In the genomic region with DNA sequence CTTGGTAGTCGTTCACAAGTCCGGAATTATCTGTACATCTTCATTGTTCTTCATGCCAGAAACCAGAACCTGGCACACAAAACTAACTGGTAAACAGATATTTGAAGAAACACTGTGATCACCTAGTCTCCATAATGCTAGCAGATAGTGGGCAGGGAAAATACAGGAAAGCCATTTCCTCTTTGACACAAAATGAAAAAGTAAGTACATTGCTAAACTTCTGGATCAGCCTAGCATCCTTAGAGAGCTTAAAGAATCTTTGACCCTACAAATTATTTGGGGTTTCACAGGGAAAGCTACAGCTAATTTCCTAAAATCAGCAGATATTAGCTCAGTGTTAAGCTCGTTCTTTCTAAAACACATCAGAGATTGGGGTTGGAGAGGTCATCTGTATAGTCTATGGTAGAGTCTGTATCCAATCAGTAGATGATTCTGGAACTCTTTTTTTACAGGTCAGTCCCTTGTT, we compare ENCODE assay signal across 17 cellular contexts. TPM values are rescaled to one million over a fixed set of nuclear protein-coding genes. Genes with fewer than 3 reads are reported as not detected.
DNase-seq lines count a peak whose midpoint lies in the region; ATAC-seq, FAIRE-seq and TF ChIP-seq lines count a peak whose summit lies in the region.
"Had no signal": no experiment of that assay in that cellular context is flagged by ENCODE, and none has a peak within 500 bp of the region (broad histone marks: within the 10 kb centered on the region; RNA-seq: fewer than 3 reads in every experiment).

No MANE protein-coding gene starts in this region.

- no peak for FAIRE-seq in A549 (lab: Jason Lieb, UNC)
- FAIRE-seq: islet of Langerhans had no signal

- H3K4me1 Mint-ChIP-seq in CD4-positive, alpha-beta T cell (ENCODE audit: low read depth), result peaks cover 28% of the 10 kb centered on the region

- H3K36me3 ChIP-seq in mesodermal cell (ENCODE audit: control insufficient read depth, insufficient read depth, low read length), result peaks cover 91% of the 10 kb centered on the region

- POLR2A ChIA-PET in A549 (lab: Yijun Ruan, JAX), result interaction anchor here (0.6 to 1.0 kb wide), 2 partner anchors 16 to 78 kb away, joined by 3 read pairs; no protein-coding TSS in a partner anchor
- POLR2A ChIA-PET in CD4-positive, alpha-beta T cell (lab: Charles Lee), result no interaction called here

- H3K27ac ChIP-seq in A549, result no peak overlapping the region
- H3K27ac ChIP-seq in CD4-positive, alpha-beta T cell (ENCODE audit: low read depth, low read length), result peak overlapping the region; percentile 9
- peak overlapping the region; percentile 99 for H3K27ac ChIP-seq in VCaP
- peak overlapping the region; percentile 36 for H3K27ac ChIP-seq in mesodermal cell (ENCODE audit: low read depth, low read length, severe bottlenecking)
- H3K27ac ChIP-seq: testis had no signal

- H3K4me3 Mint-ChIP-seq in CD4-positive, alpha-beta T cell, result no peak overlapping the region

- CTCF ChIA-PET in A549 (lab: Yijun Ruan, JAX), result interaction anchor here (0.7 to 3.0 kb wide), 10 partner anchors 11 to 53 kb away, joined by 3 to 15 read pairs (median 4); no protein-coding TSS in a partner anchor
- CTCF ChIA-PET in CD4-positive, alpha-beta T cell (lab: Charles Lee), result interaction anchor here (0.6 to 0.7 kb wide), 2 partner anchors 31 to 105 kb away, joined by 3 read pairs; partner anchors contain the start of gene DCTN2

- no peaks in the 10 kb centered on the region for H3K27me3 ChIP-seq in CD4-positive, alpha-beta T cell (ENCODE audit: control insufficient read depth, insufficient read depth, low read length)
- H3K27me3 ChIP-seq: BE2C, spleen, testis had no signal

- no peaks in the 10 kb centered on the region for H3K27me3 Mint-ChIP-seq in CD4-positive, alpha-beta T cell

- 84% methylated on average over 3 of the region's 3 CpGs for WGBS in A549 (ENCODE audit: missing lambda C conversion rate)
- WGBS in mesodermal cell (ENCODE audit: insufficient coverage in 2 of 2), 2 experiments, result 94% methylated on average over 2 of the region's 3 CpGs; no CpG with 5 or more reads in 1 of the 2 experiments

- TF ChIP-seq EP300 in A549 (IDR thresholded peaks at IDR 0.05), result no peak

- DNase-seq in A549 (ENCODE audit: low read depth in 1 of 2, low spot score in 1 of 2) (no peak), SHP77 (lab: John Stamatoyannopoulos, UW) (no peak), cerebellar cortex (ENCODE audit: low spot score) (no peak)
- no peak for DNase-seq in CD4-positive, alpha-beta T cell
- DNase-seq: BE2C; caudate nucleus; DMS 273 treated with DMSO at 0.1 percent for 48 hours; effector CD8-positive, alpha-beta T cell; NCI-H1436 treated with DMSO at 0.1 percent for 48 hours; spleen; testis had no signal

- peak overlapping the region; percentile 57 for H3K27ac Mint-ChIP-seq in CD4-positive, alpha-beta T cell

- ATAC-seq in A549, result no peak
- no peak for ATAC-seq in CD4-positive, alpha-beta T cell (ENCODE audit: poor library complexity)
- no peak for ATAC-seq in GM21786 (IDR thresholded peaks at IDR 0.05; ENCODE audit: unreplicated experiment)
- no peak for ATAC-seq in HG02798 (IDR thresholded peaks at IDR 0.05; ENCODE audit: poor library complexity, unreplicated experiment)

- intact Hi-C loops in CD4-positive, alpha-beta T cell (cut with DNase I, micrococcal nuclease), result no loop called here

- H3K9me3 ChIP-seq in A549 (no peaks in the 10 kb centered on the region), mesodermal cell (ENCODE audit: control insufficient read depth, low read length) (no peaks in the 10 kb centered on the region)
- H3K9me3 ChIP-seq in CD4-positive, alpha-beta T cell (ENCODE audit: control insufficient read depth, low read length), result no peaks in the 10 kb centered on the region
- H3K9me3 ChIP-seq: BE2C, spleen, testis had no signal

- TF ChIP-seq CTCF in A549 (IDR thresholded peaks at IDR 0.05) (no peak), VCaP (conservative IDR thresholded peaks at IDR 0.05) (no peak)
- TF ChIP-seq CTCF in CD4-positive, alpha-beta T cell (IDR thresholded peaks at IDR 0.05), result no peak

- no peak for TF ChIP-seq RAD21 in A549 (conservative IDR thresholded peaks at IDR 0.05 in 1 of 2, IDR thresholded peaks at IDR 0.05 in 1 of 2)

- H3K4me3 ChIP-seq in A549 (no peak overlapping the region), mesodermal cell (ENCODE audit: extremely low read depth, insufficient read depth, low read length, poor library complexity, severe bottlenecking) (no peak overlapping the region)
- H3K4me3 ChIP-seq: lung, spleen, testis had no signal

- H3K9me3 Mint-ChIP-seq in CD4-positive, alpha-beta T cell, result no peaks in the 10 kb centered on the region

- TF ChIP-seq POLR2A in A549 (IDR thresholded peaks at IDR 0.05; ENCODE audit: low read length), result no peak

- peaks cover 88% of the 10 kb centered on the region for H3K36me3 Mint-ChIP-seq in CD4-positive, alpha-beta T cell (ENCODE audit: low read depth)

- H3K4me1 ChIP-seq in A549 (peaks cover 27% of the 10 kb centered on the region), mesodermal cell (ENCODE audit: control insufficient read depth, insufficient read depth, low read length, poor library complexity, severe bottlenecking) (peaks cover 22% of the 10 kb centered on the region)

- H3K4me2 ChIP-seq in A549, result no peak overlapping the region

TF ChIP-seq in A549, 52 proteins besides CTCF, POLR2A, EP300 and RAD21:
- TF ChIP-seq FOSB (CRISPR knock-in tag; IDR thresholded peaks at IDR 0.05) (no peak), HOXA7 (CRISPR knock-in tag; IDR thresholded peaks at IDR 0.05) (0 out of 2 replicates have a peak, but pooled peaks have one; percentile 67), NR3C1 (IDR thresholded peaks at IDR 0.05) (no peak), TFCP2L1 (CRISPR knock-in tag; IDR thresholded peaks at IDR 0.05) (no peak), HDAC2 (IDR thresholded peaks at IDR 0.05) (no peak), JUNB (IDR thresholded peaks at IDR 0.05) (no peak), FOXS1 (CRISPR knock-in tag; IDR thresholded peaks at IDR 0.05) (no peak), MAX (IDR thresholded peaks at IDR 0.05) (no peak), POLR2AphosphoS2 (conservative IDR thresholded peaks at IDR 0.05; ENCODE audit: low read length) (0 out of 2 replicates have a peak, but pooled peaks have one; percentile 16)
- TF ChIP-seq, protein P1, sequence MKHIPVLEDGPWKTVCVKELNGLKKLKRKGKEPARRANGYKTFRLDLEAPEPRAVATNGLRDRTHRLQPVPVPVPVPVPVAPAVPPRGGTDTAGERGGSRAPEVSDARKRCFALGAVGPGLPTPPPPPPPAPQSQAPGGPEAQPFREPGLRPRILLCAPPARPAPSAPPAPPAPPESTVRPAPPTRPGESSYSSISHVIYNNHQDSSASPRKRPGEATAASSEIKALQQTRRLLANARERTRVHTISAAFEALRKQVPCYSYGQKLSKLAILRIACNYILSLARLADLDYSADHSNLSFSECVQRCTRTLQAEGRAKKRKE (CRISPR knock-in tag; IDR thresholded peaks at IDR 0.05; ENCODE audit: low read depth), result no peak
TF ChIP-seq in A549: peak in this region for 2.

RNA-seq across cellular contexts. Expression of gene DDIT3, which starts 4.8 kb away (rescaled TPM):
- 73.1 and 93.0 TPM in 2 replicates for polyA plus RNA-seq in A549 (2011; rRNA removed)
- polyA plus RNA-seq in A549 (2012; cell fraction: cytosol; rRNA removed), result 23.4 and 24.8 TPM in 2 replicates
- polyA plus RNA-seq in A549 (2012; cell fraction: nucleus; rRNA removed), result 27.5 and 41.9 TPM in 2 replicates
- 11.5 to 16.0 TPM (median 13.5 TPM) in 3 replicates for polyA plus RNA-seq in A549 (2017; fragmentation: RNase III; extraction: RNeasy Plus Mini Kit Qiagen cat#74134 plus additional on column Dnase treatment)
- polyA minus RNA-seq in A549 (2011; rRNA and poly(A)+ RNA removed), result 34.1 and 35.5 TPM in 2 replicates
- total RNA-seq in CD4-positive, alpha-beta T cell, result 100 to 1,000 TPM; 145 TPM
- 18.5 TPM for polyA plus RNA-seq in mesodermal cell (2013, experiment 1 of 2)
- polyA plus RNA-seq in mesodermal cell (2013, experiment 2 of 2), result 16.4 TPM

RNA-seq across cellular contexts. Expression of gene MBD6, which starts 7.1 kb away (rescaled TPM):
- polyA plus RNA-seq in A549 (2011; rRNA removed), result 4.6 and 7.3 TPM in 2 replicates
- 6.5 and 10.2 TPM in 2 replicates for polyA plus RNA-seq in A549 (2012; cell fraction: cytosol; rRNA removed)
- 23.1 and 25.7 TPM in 2 replicates for polyA plus RNA-seq in A549 (2012; cell fraction: nucleus; rRNA removed)
- 18.7 to 25.3 TPM (median 24.2 TPM) in 3 replicates for polyA plus RNA-seq in A549 (2017; fragmentation: RNase III; extraction: RNeasy Plus Mini Kit Qiagen cat#74134 plus additional on column Dnase treatment)
- 10.5 and 16.5 TPM in 2 replicates for polyA minus RNA-seq in A549 (2011; rRNA and poly(A)+ RNA removed)
- total RNA-seq in CD4-positive, alpha-beta T cell, result 10 to 100 TPM; 72.4 to 74.7 TPM
- polyA plus RNA-seq in mesodermal cell (2013, experiment 1 of 2), result 32.0 TPM
- 28.0 TPM for polyA plus RNA-seq in mesodermal cell (2013, experiment 2 of 2)

RNA-seq across cellular contexts. Expression of gene MARS1, which starts 27.6 kb away (rescaled TPM):
- polyA plus RNA-seq in A549 (2011; rRNA removed), result 372 and 406 TPM in 2 replicates
- polyA plus RNA-seq in A549 (2012; cell fraction: cytosol; rRNA removed), result 236 and 247 TPM in 2 replicates
- polyA plus RNA-seq in A549 (2012; cell fraction: nucleus; rRNA removed), result 504 and 527 TPM in 2 replicates
- polyA plus RNA-seq in A549 (2017; fragmentation: RNase III; extraction: RNeasy Plus Mini Kit Qiagen cat#74134 plus additional on column Dnase treatment), result 209 to 230 TPM (median 227 TPM) in 3 replicates
- polyA minus RNA-seq in A549 (2011; rRNA and poly(A)+ RNA removed), result 428 and 497 TPM in 2 replicates
- 100 to 1,000 TPM; 203 to 204 TPM for total RNA-seq in CD4-positive, alpha-beta T cell
- 210 TPM for polyA plus RNA-seq in mesodermal cell (2013, experiment 1 of 2)
- polyA plus RNA-seq in mesodermal cell (2013, experiment 2 of 2), result 213 TPM

RNA-seq across cellular contexts. Expression of gene DCTN2, which starts 31.5 kb away (rescaled TPM):
- polyA plus RNA-seq in A549 (2011; rRNA removed) (140 and 169 TPM in 2 replicates), A549 (2017; fragmentation: RNase III; extraction: RNeasy Plus Mini Kit Qiagen cat#74134 plus additional on column Dnase treatment) (203 to 211 TPM (median 211 TPM) in 3 replicates)
- 83.3 and 106 TPM in 2 replicates for polyA plus RNA-seq in A549 (2012; cell fraction: cytosol; rRNA removed)
- 139 and 202 TPM in 2 replicates for polyA plus RNA-seq in A549 (2012; cell fraction: nucleus; rRNA removed)
- polyA minus RNA-seq in A549 (2011; rRNA and poly(A)+ RNA removed), result 155 and 160 TPM in 2 replicates
- 10 to 100 TPM; 39.6 TPM for total RNA-seq in CD4-positive, alpha-beta T cell
- 168 TPM for polyA plus RNA-seq in mesodermal cell (2013, experiment 1 of 2)
- 169 TPM for polyA plus RNA-seq in mesodermal cell (2013, experiment 2 of 2)

RNA-seq across cellular contexts. Expression of gene KIF5A, which starts 34.3 kb away (rescaled TPM):
- polyA plus RNA-seq in A549 (2011; rRNA removed) (0.89 and 0.90 TPM in 2 replicates), A549 (2017; fragmentation: RNase III; extraction: RNeasy Plus Mini Kit Qiagen cat#74134 plus additional on column Dnase treatment) (0.45 to 0.61 TPM (median 0.55 TPM) in 3 replicates)
- polyA plus RNA-seq in A549 (2012; cell fraction: cytosol; rRNA removed), result 0.23 and 0.24 TPM in 2 replicates
- 0.56 and 0.67 TPM in 2 replicates for polyA plus RNA-seq in A549 (2012; cell fraction: nucleus; rRNA removed)
- 0.58 and 0.63 TPM in 2 replicates for polyA minus RNA-seq in A549 (2011; rRNA and poly(A)+ RNA removed)
- under 1 TPM; 0.39 to 0.47 TPM for total RNA-seq in CD4-positive, alpha-beta T cell
- 2.1 TPM for polyA plus RNA-seq in mesodermal cell (2013, experiment 1 of 2)
- polyA plus RNA-seq in mesodermal cell (2013, experiment 2 of 2), result 2.4 TPM

Comparison
In these comparisons a context has a peak if more than half of its experiments do, and no peak if none do; other contexts are left out.
1. H3K27ac ChIP-seq: peak in CD4-positive, alpha-beta T cell (single experiment), VCaP (single experiment) and mesodermal cell (single experiment); none in A549 (0 of 2).